8 cellular contexts compared by ENCODE assay signal in the genomic region with DNA sequence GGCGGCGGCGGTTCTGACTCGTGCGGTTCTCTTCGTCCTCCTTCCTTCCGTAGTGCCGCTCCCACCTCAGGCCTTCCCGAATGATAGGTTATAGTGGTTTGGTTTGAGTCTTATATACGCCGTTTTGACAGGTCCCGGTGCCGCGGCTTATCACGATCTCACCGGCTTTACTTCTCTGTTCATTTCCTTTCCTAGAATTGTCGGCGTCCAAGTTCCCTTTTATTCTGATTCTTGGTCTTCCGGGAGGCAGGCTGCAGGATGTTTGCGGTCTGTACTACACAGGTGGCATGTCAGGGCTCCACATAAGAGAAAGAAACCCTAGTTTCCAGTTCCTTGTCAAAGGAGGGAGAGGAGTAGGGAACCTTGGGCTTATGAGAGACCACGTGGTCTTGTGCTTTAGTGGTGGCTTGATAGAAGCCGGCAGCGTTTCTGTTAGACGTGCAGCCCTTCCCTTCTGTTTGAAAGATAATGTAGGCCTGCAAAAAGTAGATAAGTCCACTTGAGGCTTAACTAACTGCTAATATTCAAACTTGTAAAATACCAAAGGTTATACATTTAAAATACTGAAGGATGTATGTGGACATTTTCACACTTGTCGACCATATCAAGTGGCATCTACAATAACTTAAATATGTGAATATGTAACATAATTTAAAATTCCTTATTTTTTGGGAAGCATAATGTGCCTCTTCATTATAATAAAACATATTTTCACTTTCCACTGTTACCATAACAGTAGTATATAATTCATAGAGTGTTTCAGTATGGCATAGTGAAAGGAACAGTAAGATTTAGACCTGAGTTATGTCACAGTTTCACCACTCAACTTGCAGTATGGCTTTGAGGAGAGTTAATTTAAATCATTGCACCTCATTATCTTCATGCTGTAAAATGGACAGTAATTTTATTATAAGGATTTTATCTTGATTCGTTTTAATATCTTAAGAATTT. TPM values are rescaled to one million over a fixed set of nuclear protein-coding genes. Genes with fewer than 3 reads are reported as not detected.
DNase-seq lines count a peak whose midpoint lies in the region; ATAC-seq and TF ChIP-seq lines count a peak whose summit lies in the region.

No MANE protein-coding gene starts in this region.

- H3K18ac ChIP-seq in trophoblast cell (ENCODE audit: low read length), result no peak overlapping the region

- H3K27me3 ChIP-seq in cardiac muscle cell (no peaks in the 10 kb centered on the region), trophoblast cell (ENCODE audit: insufficient read depth, low read length) (no peaks in the 10 kb centered on the region)

- TF ChIP-seq CTCF in cardiac muscle cell (IDR thresholded peaks at IDR 0.05; ENCODE audit: low read depth, low read length) (no peak), omental fat pad (IDR thresholded peaks at IDR 0.05) (no peak)

- WGBS in trophoblast cell (ENCODE audit: extremely low coverage, insufficient coverage, insufficient read length), result no CpG with 5 or more reads among the region's 26 CpGs

- peaks cover 32% of the 10 kb centered on the region for H3K36me3 Mint-ChIP-seq in activated naive CD8-positive, alpha-beta T cell treated with anti-CD3 and anti-CD28 coated beads for 36 hours

- no peak overlapping the region for H3K23ac ChIP-seq in trophoblast cell (ENCODE audit: low read length)

- peak; percentile 48 for ATAC-seq in GM19455 (IDR thresholded peaks at IDR 0.05; ENCODE audit: unreplicated experiment)
- peak; percentile 34 for ATAC-seq in HG03558 (IDR thresholded peaks at IDR 0.05; ENCODE audit: extremely low read depth, unreplicated experiment)
- no peak for ATAC-seq in omental fat pad (ENCODE audit: low FRiP score)

- H3K27me3 Mint-ChIP-seq in activated naive CD8-positive, alpha-beta T cell treated with anti-CD3 and anti-CD28 coated beads for 36 hours, result no peaks in the 10 kb centered on the region

- peak overlapping the region; percentile 19 for H3K14ac ChIP-seq in trophoblast cell (ENCODE audit: low read length)

- peak overlapping the region; percentile 91 for H3K4me3 Mint-ChIP-seq in activated naive CD8-positive, alpha-beta T cell treated with anti-CD3 and anti-CD28 coated beads for 36 hours

- peak overlapping the region; percentile 86 for H3K4me2 ChIP-seq in trophoblast cell (ENCODE audit: low read length)

- H2BK5ac ChIP-seq in trophoblast cell (ENCODE audit: low read depth, low read length, poor library complexity), result peak overlapping the region; percentile 6

- H3K4me3 ChIP-seq in cardiac muscle cell, result peak overlapping the region; percentile 86
- H3K4me3 ChIP-seq in trophoblast cell (ENCODE audit: low read depth, low read length), result peak overlapping the region; percentile 95

- H3K9ac ChIP-seq in trophoblast cell (ENCODE audit: low read length), result peak overlapping the region; percentile 87

- H3K27ac ChIP-seq in cardiac muscle cell (peak overlapping the region; percentile 90), trophoblast cell (ENCODE audit: low read depth, low read length) (peak overlapping the region; percentile 39)

- H3K4me1 Mint-ChIP-seq in activated naive CD8-positive, alpha-beta T cell treated with anti-CD3 and anti-CD28 coated beads for 36 hours, result peaks cover 51% of the 10 kb centered on the region

- peak overlapping the region; percentile 96 for H4K8ac ChIP-seq in trophoblast cell (ENCODE audit: low read depth, low read length)

- H3K36me3 ChIP-seq in cardiac muscle cell (no peaks in the 10 kb centered on the region), trophoblast cell (ENCODE audit: control insufficient read depth in 1 of 2, insufficient read depth in 2 of 2, low read length in 2 of 2) (peaks cover 0 to 3% of the 10 kb centered on the region in 2 experiments)

- H3K4me1 ChIP-seq in cardiac muscle cell (ENCODE audit: low read depth), result peaks cover 14% of the 10 kb centered on the region
- H3K4me1 ChIP-seq in trophoblast cell (ENCODE audit: control insufficient read depth in 1 of 2, insufficient read depth in 2 of 2, low read length in 2 of 2), result no peaks in the 10 kb centered on the region

- peak overlapping the region; percentile 100 for H3K27ac Mint-ChIP-seq in activated naive CD8-positive, alpha-beta T cell treated with anti-CD3 and anti-CD28 coated beads for 36 hours

- H3K4ac ChIP-seq in trophoblast cell (ENCODE audit: low read depth, low read length), result peak overlapping the region; percentile 16

- H4K91ac ChIP-seq in trophoblast cell (ENCODE audit: low read depth, low read length), result peak overlapping the region; percentile 76

- H3K9me3 Mint-ChIP-seq in activated naive CD8-positive, alpha-beta T cell treated with anti-CD3 and anti-CD28 coated beads for 36 hours, result no peaks in the 10 kb centered on the region

- no peak overlapping the region for H2AK5ac ChIP-seq in trophoblast cell (ENCODE audit: low read length)

- H3K79me2 ChIP-seq in trophoblast cell (ENCODE audit: control insufficient read depth, insufficient read depth, low read length, poor library complexity), result peaks cover 18% of the 10 kb centered on the region

- H3K9me3 ChIP-seq in cardiac muscle cell (ENCODE audit: low read depth) (no peaks in the 10 kb centered on the region), trophoblast cell (ENCODE audit: insufficient read depth, low read depth, low read length) (no peaks in the 10 kb centered on the region)

- peak overlapping the region; percentile 96 for H2AFZ ChIP-seq in trophoblast cell (ENCODE audit: insufficient read depth, low read length, poor library complexity)

- H4K12ac ChIP-seq in trophoblast cell (ENCODE audit: low read depth, low read length), result peak overlapping the region; percentile 4

- DNase-seq in CMK (ENCODE audit: low read depth) (peak; percentile 94), RPMI8226 (peak; percentile 89), cardiac muscle cell (ENCODE audit: low read depth in 1 of 2, low spot score in 1 of 2) (peak; percentile 50 to 68), trophoblast cell (peak; percentile 7 to 28), omental fat pad (ENCODE audit: low spot score) (no peak)
- peak; percentile 62 for DNase-seq in activated naive CD8-positive, alpha-beta T cell treated with anti-CD3 and anti-CD28 coated beads for 36 hours

- H2BK120ac ChIP-seq in trophoblast cell (ENCODE audit: insufficient read depth, low read length, poor library complexity), result peak overlapping the region; percentile 26

- H2BK12ac ChIP-seq in trophoblast cell (ENCODE audit: low read length), result no peak overlapping the region

- peaks cover 12% of the 10 kb centered on the region for H3K79me1 ChIP-seq in trophoblast cell (ENCODE audit: low read length)

RNA-seq across cellular contexts. Expression of a gene that starts 0.8 kb away (rescaled TPM):
- 100 to 1,000 TPM; 118 to 137 TPM for total RNA-seq in activated naive CD8-positive, alpha-beta T cell treated with anti-CD3 and anti-CD28 coated beads for 36 hours
- 26.4 and 51.0 TPM in 2 replicates for total RNA-seq in cardiac muscle cell
- 39.9 and 47.8 TPM in 2 replicates for polyA plus RNA-seq in cardiac muscle cell
- polyA plus RNA-seq in trophoblast cell (2013), result 110 and 117 TPM in 2 replicates
- total RNA-seq in omental fat pad, result 100 to 1,000 TPM in 2 of 4 donors, 10 to 100 TPM in 2; 80.4 to 159 (median 111) TPM
